Comparison of ENCODE assay signal across 15 cellular contexts in genomic region chr5:61440086-61440485, GRCh38.
DNase-seq lines count a peak whose midpoint lies in the region; ATAC-seq and TF ChIP-seq lines count a peak whose summit lies in the region.
"Had no signal": no experiment of that assay in that cellular context is flagged by ENCODE, and none has a peak within 500 bp of the region (broad histone marks: within the 10 kb centered on the region; RNA-seq: fewer than 3 reads in every experiment).

No MANE protein-coding gene starts in this region.

- POLR2A ChIA-PET in A673 (lab: Charles Lee; ENCODE audit: low non-redundant PET) = no interaction called here

- ATAC-seq in HG02642 (IDR thresholded peaks at IDR 0.05; ENCODE audit: poor library complexity, unreplicated experiment) = no peak

- H3K79me2 ChIP-seq in mammary epithelial cell (ENCODE audit: insufficient read depth, low read length) = peaks cover 83% of the 10 kb centered on the region

- H3K4me1 ChIP-seq in A673 (ENCODE audit: insufficient read depth, low read length, poor library complexity, severe bottlenecking) = peaks cover 29% of the 10 kb centered on the region
- peaks cover 15% of the 10 kb centered on the region for H3K4me1 ChIP-seq in mammary epithelial cell (ENCODE audit: insufficient read depth, low read length)
- H3K4me1 ChIP-seq: BE2C, Caco-2 had no signal

- CTCF ChIA-PET in A673 (lab: Charles Lee) (no interaction called here), mammary epithelial cell (lab: Charles Lee; ENCODE audit: low non-redundant PET) (no interaction called here)

- peak overlapping the region; percentile 90 for H3K4me2 ChIP-seq in mammary epithelial cell (ENCODE audit: insufficient read depth, low read depth, low read length)

- H3K36me3 ChIP-seq in A673 (ENCODE audit: insufficient read depth, low read length, poor library complexity, severe bottlenecking) = peaks cover 5% of the 10 kb centered on the region
- no peaks in the 10 kb centered on the region for H3K36me3 ChIP-seq in mammary epithelial cell (ENCODE audit: insufficient read depth, low read length)
- H3K36me3 ChIP-seq: BE2C had no signal

- WGBS in mammary epithelial cell (ENCODE audit: low coverage, missing lambda C conversion rate) = 25% methylated on average over 1 of the region's 3 CpGs

- H3K9ac ChIP-seq in mammary epithelial cell (ENCODE audit: insufficient read depth, low read length) = peak overlapping the region; percentile 62

- H3K27ac ChIP-seq in A673 (ENCODE audit: low read depth, low read length, poor library complexity, severe bottlenecking) (peak overlapping the region; percentile 21), mammary epithelial cell (ENCODE audit: insufficient read depth, low read depth, low read length) (peak overlapping the region; percentile 91), layer of hippocampus (ENCODE audit: low read depth, low read length) (peak overlapping the region; percentile 72)

- TF ChIP-seq CTCF in A673 (conservative IDR thresholded peaks at IDR 0.05; ENCODE audit: low read depth, low read length) (no peak), mammary epithelial cell (conservative IDR thresholded peaks at IDR 0.05 in 1 of 2, IDR thresholded peaks at IDR 0.05 in 1 of 2; ENCODE audit: extremely low read depth in 1 of 2, insufficient read depth in 1 of 2, low read depth in 1 of 2, low read length in 2 of 2) (no peak), epithelial cell of esophagus (IDR thresholded peaks at IDR 0.05; ENCODE audit: insufficient read depth, low read depth, low read length, missing control alignments) (no peak)

- no peaks in the 10 kb centered on the region for H4K20me1 ChIP-seq in mammary epithelial cell (ENCODE audit: insufficient read depth, low read length)

- no peaks in the 10 kb centered on the region for H3K27me3 ChIP-seq in A673 (replicated peaks; ENCODE audit: insufficient read depth, low read depth, low read length, poor library complexity)
- H3K27me3 ChIP-seq in mammary epithelial cell (ENCODE audit: insufficient read depth, low read length) = no peaks in the 10 kb centered on the region
- no peaks in the 10 kb centered on the region for H3K27me3 ChIP-seq in layer of hippocampus (ENCODE audit: control insufficient read depth, insufficient read depth, low read length)
- H3K27me3 ChIP-seq: BE2C had no signal

- H3K4me3 ChIP-seq in A673 (ENCODE audit: low read depth, low read length, poor library complexity, severe bottlenecking) (no peak overlapping the region), mammary epithelial cell (replicated peaks in 1 of 3; ENCODE audit: insufficient read depth in 1 of 3, low read depth in 2 of 3, low read length in 3 of 3) (peak overlapping the region in 1 of 3 experiments; percentile 40), epithelial cell of esophagus (ENCODE audit: low read length) (no peak overlapping the region)

- dilution Hi-C loops in mammary epithelial cell (cut with HindIII; ENCODE audit: low sequenced_read_pairs) = no loop called here

- H3K9me3 ChIP-seq in A673 (ENCODE audit: low read depth, low read length, poor library complexity, severe bottlenecking) (peaks cover 30% of the 10 kb centered on the region), mammary epithelial cell (replicated peaks; ENCODE audit: insufficient read depth, low read length) (peaks cover 10% of the 10 kb centered on the region)
- H3K9me3 ChIP-seq: Caco-2 had no signal

- peak overlapping the region; percentile 74 for H2AFZ ChIP-seq in mammary epithelial cell (ENCODE audit: low read depth, low read length)

- in situ Hi-C loops in mammary epithelial cell (cut with MboI; ENCODE audit: low sequenced_read_pairs in 2 of 2) = no loop called here

- DNase-seq in A673 (ENCODE audit: low spot score) (peak; percentile 56), mammary epithelial cell (no peak), epithelial cell of esophagus (ENCODE audit: low read depth) (peak; percentile 14), inferior parietal cortex (ENCODE audit: extremely low spot score) (no peak), RPMI8226 (no peak)
- no peak for DNase-seq in activated effector memory CD4-positive, alpha-beta T cell treated with Interleukin-2 at 50 U/mL for 16 hours
- DNase-seq: BE2C; Caco-2; CD8-positive, alpha-beta memory T cell; DND-41; GDM1; GOT3; H9 had no signal

- BruUV-seq in A673 (replicated peaks; lab: Mats Ljungman, UMichigan) = no TSS peak
- TSS peak; percentile 61 for BruUV-seq in mammary epithelial cell (replicated peaks; lab: Mats Ljungman, UMichigan)

- intact Hi-C loops in A673 (cut with micrococcal nuclease; ENCODE audit: unreplicated experiment) = no loop called here
- intact Hi-C loops in mammary epithelial cell (cut with micrococcal nuclease) = no loop called here

Comparison
In these comparisons a context has a peak if more than half of its experiments do, and no peak if none do; other contexts are left out.
1. DNase-seq: peak in A673 (single experiment) and epithelial cell of esophagus (single experiment); none in mammary epithelial cell (single experiment), activated effector memory CD4-positive, alpha-beta T cell treated with Interleukin-2 at 50 U/mL for 16 hours (single experiment), inferior parietal cortex (single experiment) and RPMI8226 (single experiment).
2. H3K27ac ChIP-seq: peak in every context shown above with its lines; median percentile 91 in mammary epithelial cell; 72 in layer of hippocampus; 21 in A673.